Comparison of ENCODE assay signal across 1 cellular context in genomic region chr9:37206121-37206620, GRCh38.
TF ChIP-seq lines count a peak whose summit lies in the region.

No MANE protein-coding gene starts in this region.

TF ChIP-seq in H1, 55 proteins besides CTCF, POLR2A, EP300 and RAD21:
- no peak for TF ChIP-seq JUN (IDR thresholded peaks at IDR 0.05; ENCODE audit: low read depth, low read length)
- TF ChIP-seq KDM1A (IDR thresholded peaks at IDR 0.05; ENCODE audit: borderline replicate concordance, low read length) = 0 out of 2 replicates have a peak, but pooled peaks have one; percentile 28
